Comparison of ENCODE assay signal across 24 cellular contexts in genomic region chr5:143374496-143375217, GRCh38. TPM values are rescaled to one million over a fixed set of nuclear protein-coding genes. Genes with fewer than 3 reads are reported as not detected.
DNase-seq lines count a peak whose midpoint lies in the region; ATAC-seq and TF ChIP-seq lines count a peak whose summit lies in the region.
"Had no signal": no experiment of that assay in that cellular context is flagged by ENCODE, and none has a peak within 500 bp of the region (broad histone marks: within the 10 kb centered on the region; RNA-seq: fewer than 3 reads in every experiment).

No MANE protein-coding gene starts in this region.

- H3K4me3 Mint-ChIP-seq in activated naive CD8-positive, alpha-beta T cell treated with anti-CD3 and anti-CD28 coated beads, Interleukin-2, amount 50 U/mL, for 24 hours: no peak overlapping the region
- no peak overlapping the region for H3K4me3 Mint-ChIP-seq in activated naive CD8-positive, alpha-beta T cell treated with anti-CD3 and anti-CD28 coated beads for 36 hours
- H3K4me3 Mint-ChIP-seq: memory B cell; T-helper 1 cell treated with Interleukin-12 subunit alpha and Interleukin-12 subunit beta and Interleukin-4 antibody, amounts not matched to agents 30 μg/mL and 1 μg/mL, for 36 hours had no signal

- DNase-seq in activated naive CD8-positive, alpha-beta T cell treated with anti-CD3 and anti-CD28 coated beads, Interleukin-2, amount 50 U/mL, for 24 hours: no peak
- DNase-seq in activated naive CD8-positive, alpha-beta T cell treated with anti-CD3 and anti-CD28 coated beads for 36 hours: no peak
- DNase-seq in LHCN-M2 (ENCODE audit: low read depth) (peak; percentile 40), fibroblast of mammary gland (ENCODE audit: low read depth) (peak; percentile 57), SK-N-DZ (ENCODE audit: low spot score) (no peak), omental fat pad (ENCODE audit: low spot score) (no peak)
- DNase-seq in stimulated activated naive CD8-positive, alpha-beta T cell treated with anti-CD3 and anti-CD28 coated beads, Interleukin-15, Interleukin-2, amounts not matched to agents 100 U/mL and 50 U/mL, for 24 hours: no peak
- DNase-seq: activated CD4-positive, alpha-beta T cell treated with anti-CD3 and anti-CD28 coated beads, Interleukin-2, amount 50 U/mL, for 48 hours; DMS 273 treated with DMSO at 0.1 percent for 48 hours; dorsolateral prefrontal cortex; Karpas-422; NCI-H1105; NCI-H2081; NCI-H446 treated with DMSO at 0.1 percent for 48 hours; ovary; right cardiac atrium; SJCRH30; stomach; trophoblast cell had no signal

- TF ChIP-seq CTCF in fibroblast of mammary gland (conservative IDR thresholded peaks at IDR 0.05; ENCODE audit: control insufficient read depth, insufficient read depth, low read depth, low read length) (no peak), omental fat pad (IDR thresholded peaks at IDR 0.05) (no peak)

- H3K36me3 Mint-ChIP-seq in activated naive CD8-positive, alpha-beta T cell treated with anti-CD3 and anti-CD28 coated beads, Interleukin-2, amount 50 U/mL, for 24 hours (ENCODE audit: low read depth): peaks cover 19% of the 10 kb centered on the region
- peaks cover 43% of the 10 kb centered on the region for H3K36me3 Mint-ChIP-seq in activated naive CD8-positive, alpha-beta T cell treated with anti-CD3 and anti-CD28 coated beads for 36 hours

- peaks cover 65% of the 10 kb centered on the region for H3K4me1 Mint-ChIP-seq in activated naive CD8-positive, alpha-beta T cell treated with anti-CD3 and anti-CD28 coated beads, Interleukin-2, amount 50 U/mL, for 24 hours
- peaks cover 56% of the 10 kb centered on the region for H3K4me1 Mint-ChIP-seq in activated naive CD8-positive, alpha-beta T cell treated with anti-CD3 and anti-CD28 coated beads for 36 hours

- peak overlapping the region; percentile 21 for H3K27ac Mint-ChIP-seq in activated naive CD8-positive, alpha-beta T cell treated with anti-CD3 and anti-CD28 coated beads, Interleukin-2, amount 50 U/mL, for 24 hours
- H3K27ac Mint-ChIP-seq in activated naive CD8-positive, alpha-beta T cell treated with anti-CD3 and anti-CD28 coated beads for 36 hours: no peak overlapping the region
- H3K27ac Mint-ChIP-seq: activated T-helper 2 cell treated with anti-CD3 and anti-CD28 coated beads, Interferon-gamma antibody, Interleukin-2, Interleukin-4, amounts not matched to agents 10 μg/mL and 5 μg/mL and 100 μg/mL, durations not matched to agents 14 hours and 24 hours and 36 hours; memory B cell; T-helper 1 cell treated with Interleukin-12 subunit alpha and Interleukin-12 subunit beta and Interleukin-4 antibody, amounts not matched to agents 30 μg/mL and 1 μg/mL, for 36 hours had no signal

- H3K4me3 ChIP-seq in fibroblast of mammary gland (ENCODE audit: control insufficient read depth, low read depth, low read length): no peak overlapping the region
- H3K4me3 ChIP-seq: dorsolateral prefrontal cortex, ovary, SJCRH30, stomach had no signal

- ATAC-seq in activated naive CD8-positive, alpha-beta T cell treated with anti-CD3 and anti-CD28 coated beads, Interleukin-2, amount 50 U/mL, for 24 hours: no peak
- ATAC-seq in stimulated activated naive CD8-positive, alpha-beta T cell treated with anti-CD3 and anti-CD28 coated beads, Interleukin-15, Interleukin-2, amounts not matched to agents 100 U/mL and 50 U/mL, for 24 hours: peak; percentile 52
- no peak for ATAC-seq in HG03565 (IDR thresholded peaks at IDR 0.05; ENCODE audit: unreplicated experiment)
- ATAC-seq in omental fat pad (ENCODE audit: low FRiP score): no peak
- ATAC-seq: Panc1, right cardiac atrium had no signal

- no peaks in the 10 kb centered on the region for H3K27me3 Mint-ChIP-seq in activated naive CD8-positive, alpha-beta T cell treated with anti-CD3 and anti-CD28 coated beads, Interleukin-2, amount 50 U/mL, for 24 hours
- no peaks in the 10 kb centered on the region for H3K27me3 Mint-ChIP-seq in activated naive CD8-positive, alpha-beta T cell treated with anti-CD3 and anti-CD28 coated beads for 36 hours
- H3K27me3 Mint-ChIP-seq: memory B cell had no signal

- H3K9me3 Mint-ChIP-seq in activated naive CD8-positive, alpha-beta T cell treated with anti-CD3 and anti-CD28 coated beads, Interleukin-2, amount 50 U/mL, for 24 hours: no peaks in the 10 kb centered on the region
- no peaks in the 10 kb centered on the region for H3K9me3 Mint-ChIP-seq in activated naive CD8-positive, alpha-beta T cell treated with anti-CD3 and anti-CD28 coated beads for 36 hours
- H3K9me3 Mint-ChIP-seq: activated T-helper 2 cell treated with anti-CD3 and anti-CD28 coated beads, Interferon-gamma antibody, Interleukin-2, Interleukin-4, amounts not matched to agents 10 μg/mL and 5 μg/mL and 100 μg/mL, durations not matched to agents 14 hours and 24 hours and 36 hours; memory B cell; T-helper 1 cell treated with Interleukin-12 subunit alpha and Interleukin-12 subunit beta and Interleukin-4 antibody, amounts not matched to agents 30 μg/mL and 1 μg/mL, for 36 hours had no signal

RNA-seq across cellular contexts. Expression of gene NR3C1, which starts 28.8 kb away (rescaled TPM):
- total RNA-seq in activated naive CD8-positive, alpha-beta T cell treated with anti-CD3 and anti-CD28 coated beads for 36 hours: 10 to 100 TPM; 51.2 to 54.0 TPM
- total RNA-seq in LHCN-M2 (2014; rRNA removed) (46.7 and 47.1 TPM in 2 replicates), omental fat pad (100 to 1,000 TPM in 1 of 4 donors, 10 to 100 TPM in 3; 57.1 to 102 (median 62.3) TPM)
- 12.0 TPM for polyA plus RNA-seq in LHCN-M2 (2012)
- polyA plus RNA-seq in SK-N-DZ (2014; cell fraction: cytosol; rRNA removed): 3.9 and 4.6 TPM in 2 replicates
- 4.1 and 4.4 TPM in 2 replicates for polyA plus RNA-seq in SK-N-DZ (2014; cell fraction: nucleus; rRNA removed)

Comparison
In these comparisons a context has a peak if more than half of its experiments do, and no peak if none do; other contexts are left out.
1. DNase-seq: peak in LHCN-M2 (single experiment) and fibroblast of mammary gland (single experiment); none in activated naive CD8-positive, alpha-beta T cell treated with anti-CD3 and anti-CD28 coated beads, Interleukin-2, amount 50 U/mL, for 24 hours (single experiment), activated naive CD8-positive, alpha-beta T cell treated with anti-CD3 and anti-CD28 coated beads for 36 hours (single experiment), stimulated activated naive CD8-positive, alpha-beta T cell treated with anti-CD3 and anti-CD28 coated beads, Interleukin-15, Interleukin-2, amounts not matched to agents 100 U/mL and 50 U/mL, for 24 hours (single experiment), SK-N-DZ (single experiment) and omental fat pad (single experiment).